In the genomic region with DNA sequence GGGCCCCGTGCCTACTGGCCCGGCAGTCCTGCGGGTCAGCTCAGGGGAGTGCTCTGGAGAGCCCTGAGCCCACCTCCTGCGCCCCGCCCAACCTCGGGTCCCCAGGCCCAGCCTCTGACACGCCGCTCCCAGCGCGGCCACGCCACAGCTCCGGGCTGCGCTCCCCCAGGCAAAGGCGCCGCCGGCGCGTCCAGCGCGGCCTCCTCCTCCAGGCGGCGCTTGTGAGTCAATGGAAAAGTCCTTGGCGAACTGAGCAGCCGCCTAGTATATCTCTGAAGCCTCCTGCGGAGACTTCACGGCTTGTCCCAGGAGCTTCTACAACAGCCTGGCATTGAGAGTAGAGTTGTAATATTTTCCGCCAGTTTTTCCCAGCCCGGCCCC, we compare ENCODE assay signal across 8 cellular contexts.
A peak's percentile ranks its signal among the peaks of the same experiment; 100 is the strongest.
DNase-seq lines count a peak whose midpoint lies in the region; ATAC-seq lines count a peak whose summit lies in the region.

No MANE protein-coding gene starts in this region.

- peak overlapping the region; percentile 36 for H2AFZ ChIP-seq in ACC112 (ENCODE audit: low read length, unreplicated experiment)

- ATAC-seq in GM18907 (IDR thresholded peaks at IDR 0.05; ENCODE audit: unreplicated experiment) (peak; percentile 65), memory B cell (ENCODE audit: low read depth) (peak; percentile 41)

- peaks cover 9% of the 10 kb centered on the region for H3K4me1 Mint-ChIP-seq in memory B cell

- H3K9ac ChIP-seq in endocrine pancreas (ENCODE audit: control insufficient read depth, insufficient read depth, low read length), result peak overlapping the region; percentile 47

- peak overlapping the region; percentile 84 for H3K4me3 Mint-ChIP-seq in memory B cell

- H3K36me3 Mint-ChIP-seq in memory B cell, result no peaks in the 10 kb centered on the region

- H3K36me3 ChIP-seq in ACC112 (ENCODE audit: insufficient read depth, low read length) (no peaks in the 10 kb centered on the region), endocrine pancreas (ENCODE audit: control insufficient read depth, insufficient read depth, low read length) (no peaks in the 10 kb centered on the region)

- no peak overlapping the region for H3K27ac ChIP-seq in ACC112 (ENCODE audit: low read depth, low read length)

- H3K79me2 ChIP-seq in ACC112 (ENCODE audit: control insufficient read depth, insufficient read depth, low read length, unreplicated experiment), result no peaks in the 10 kb centered on the region

- peaks cover 20% of the 10 kb centered on the region for H3K27me3 Mint-ChIP-seq in memory B cell

- H3K4me1 ChIP-seq in ACC112 (ENCODE audit: control insufficient read depth, insufficient read depth, low read length, unreplicated experiment), result no peaks in the 10 kb centered on the region
- no peaks in the 10 kb centered on the region for H3K4me1 ChIP-seq in endocrine pancreas (ENCODE audit: control insufficient read depth, insufficient read depth, low read length)

- peak; percentile 21 for DNase-seq in NCI-H146 treated with DMSO at 0.1 percent for 48 hours (lab: John Stamatoyannopoulos, UW; ENCODE audit: unreplicated experiment)
- peak; percentile 19 to 58 for DNase-seq in activated CD8-positive, alpha-beta memory T cell treated with anti-CD3 and anti-CD28 coated beads for 1 hour (ENCODE audit: extremely low read depth in 1 of 2, low read depth in 1 of 2)
- peak; percentile 29 to 45 for DNase-seq in memory B cell (ENCODE audit: low spot score in 2 of 2)
- peak; percentile 47 to 69 (median 55) for DNase-seq in stimulated activated CD4-positive, alpha-beta T cell treated with anti-CD3 and anti-CD28 coated beads, TNF-alpha, amount 100 ng/mL, for 4 hours (ENCODE audit: low read depth in 3 of 3)
- no peak for DNase-seq in NK-92 treated with Interleukin-12 subunit alpha and Interleukin-12 subunit beta, amount 100 ng/mL, for 24 hours (lab: John Stamatoyannopoulos, UW)

- no peaks in the 10 kb centered on the region for H3K9me3 ChIP-seq in endocrine pancreas (ENCODE audit: control insufficient read depth, low read length)

- H3K27me3 ChIP-seq in ACC112 (ENCODE audit: insufficient read depth, low read length) (peaks cover 90% of the 10 kb centered on the region), endocrine pancreas (ENCODE audit: control insufficient read depth, insufficient read depth, low read length) (no peaks in the 10 kb centered on the region)

- no peaks in the 10 kb centered on the region for H3K9me3 Mint-ChIP-seq in memory B cell

- H3K4me3 ChIP-seq in ACC112 (ENCODE audit: low read depth, low read length), result peak overlapping the region; percentile 45
- no peak overlapping the region for H3K4me3 ChIP-seq in endocrine pancreas (ENCODE audit: control insufficient read depth, insufficient read depth, low read length)

- H3K27ac Mint-ChIP-seq in memory B cell, result no peak overlapping the region
